Comparison of ENCODE assay signal across 1 cellular context in the genomic region with DNA sequence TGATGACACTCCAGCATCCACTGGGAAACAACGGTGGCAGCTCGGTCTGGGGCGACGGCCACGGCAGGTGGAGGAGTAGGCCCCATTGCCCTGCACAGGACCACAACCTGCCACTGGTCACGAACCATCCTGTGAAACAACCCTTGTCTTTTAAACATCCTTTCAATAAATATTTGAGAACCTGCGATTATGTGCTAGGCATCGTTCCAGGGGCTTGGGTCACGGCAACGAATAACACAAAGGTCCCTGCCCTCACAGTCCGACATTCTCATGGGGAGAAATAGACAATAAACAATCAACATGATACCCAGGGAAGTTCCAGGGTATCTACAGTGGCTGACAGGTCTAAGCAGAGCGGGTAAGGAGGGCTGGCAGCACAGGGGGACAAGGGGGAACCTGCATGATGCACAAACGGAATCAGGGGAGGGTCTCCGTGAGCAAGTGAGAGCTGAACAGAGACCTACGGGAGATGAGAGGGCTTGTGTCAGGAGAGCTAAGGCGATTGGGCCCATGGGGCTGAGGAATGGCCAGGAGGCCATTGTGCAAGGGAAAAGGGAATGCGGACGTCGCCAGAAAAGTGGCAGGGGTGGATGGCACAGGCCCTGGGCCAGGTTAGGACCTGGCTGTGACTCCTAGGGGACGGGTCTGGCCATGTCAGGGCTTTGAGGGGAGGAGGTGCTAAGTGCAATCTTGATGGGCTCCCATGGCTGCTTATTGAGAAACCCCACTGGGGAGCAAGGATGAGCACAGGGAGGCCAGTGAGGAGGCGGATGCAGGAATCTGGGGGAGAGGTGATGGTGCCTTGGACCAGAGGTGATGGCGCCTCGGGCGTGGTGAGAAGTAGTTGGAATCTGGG.
TF ChIP-seq lines count a peak whose summit lies in the region.

No MANE protein-coding gene starts in this region.

TF ChIP-seq in HepG2, 621 proteins besides CTCF, POLR2A, EP300 and RAD21 (continued from another document and continues in another):
- TF ChIP-seq, protein P1, sequence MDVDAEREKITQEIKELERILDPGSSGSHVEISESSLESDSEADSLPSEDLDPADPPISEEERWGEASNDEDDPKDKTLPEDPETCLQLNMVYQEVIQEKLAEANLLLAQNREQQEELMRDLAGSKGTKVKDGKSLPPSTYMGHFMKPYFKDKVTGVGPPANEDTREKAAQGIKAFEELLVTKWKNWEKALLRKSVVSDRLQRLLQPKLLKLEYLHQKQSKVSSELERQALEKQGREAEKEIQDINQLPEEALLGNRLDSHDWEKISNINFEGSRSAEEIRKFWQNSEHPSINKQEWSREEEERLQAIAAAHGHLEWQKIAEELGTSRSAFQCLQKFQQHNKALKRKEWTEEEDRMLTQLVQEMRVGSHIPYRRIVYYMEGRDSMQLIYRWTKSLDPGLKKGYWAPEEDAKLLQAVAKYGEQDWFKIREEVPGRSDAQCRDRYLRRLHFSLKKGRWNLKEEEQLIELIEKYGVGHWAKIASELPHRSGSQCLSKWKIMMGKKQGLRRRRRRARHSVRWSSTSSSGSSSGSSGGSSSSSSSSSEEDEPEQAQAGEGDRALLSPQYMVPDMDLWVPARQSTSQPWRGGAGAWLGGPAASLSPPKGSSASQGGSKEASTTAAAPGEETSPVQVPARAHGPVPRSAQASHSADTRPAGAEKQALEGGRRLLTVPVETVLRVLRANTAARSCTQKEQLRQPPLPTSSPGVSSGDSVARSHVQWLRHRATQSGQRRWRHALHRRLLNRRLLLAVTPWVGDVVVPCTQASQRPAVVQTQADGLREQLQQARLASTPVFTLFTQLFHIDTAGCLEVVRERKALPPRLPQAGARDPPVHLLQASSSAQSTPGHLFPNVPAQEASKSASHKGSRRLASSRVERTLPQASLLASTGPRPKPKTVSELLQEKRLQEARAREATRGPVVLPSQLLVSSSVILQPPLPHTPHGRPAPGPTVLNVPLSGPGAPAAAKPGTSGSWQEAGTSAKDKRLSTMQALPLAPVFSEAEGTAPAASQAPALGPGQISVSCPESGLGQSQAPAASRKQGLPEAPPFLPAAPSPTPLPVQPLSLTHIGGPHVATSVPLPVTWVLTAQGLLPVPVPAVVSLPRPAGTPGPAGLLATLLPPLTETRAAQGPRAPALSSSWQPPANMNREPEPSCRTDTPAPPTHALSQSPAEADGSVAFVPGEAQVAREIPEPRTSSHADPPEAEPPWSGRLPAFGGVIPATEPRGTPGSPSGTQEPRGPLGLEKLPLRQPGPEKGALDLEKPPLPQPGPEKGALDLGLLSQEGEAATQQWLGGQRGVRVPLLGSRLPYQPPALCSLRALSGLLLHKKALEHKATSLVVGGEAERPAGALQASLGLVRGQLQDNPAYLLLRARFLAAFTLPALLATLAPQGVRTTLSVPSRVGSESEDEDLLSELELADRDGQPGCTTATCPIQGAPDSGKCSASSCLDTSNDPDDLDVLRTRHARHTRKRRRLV (CRISPR knock-in tag; IDR thresholded peaks at IDR 0.05) = no peak
- TF ChIP-seq, protein P2, sequence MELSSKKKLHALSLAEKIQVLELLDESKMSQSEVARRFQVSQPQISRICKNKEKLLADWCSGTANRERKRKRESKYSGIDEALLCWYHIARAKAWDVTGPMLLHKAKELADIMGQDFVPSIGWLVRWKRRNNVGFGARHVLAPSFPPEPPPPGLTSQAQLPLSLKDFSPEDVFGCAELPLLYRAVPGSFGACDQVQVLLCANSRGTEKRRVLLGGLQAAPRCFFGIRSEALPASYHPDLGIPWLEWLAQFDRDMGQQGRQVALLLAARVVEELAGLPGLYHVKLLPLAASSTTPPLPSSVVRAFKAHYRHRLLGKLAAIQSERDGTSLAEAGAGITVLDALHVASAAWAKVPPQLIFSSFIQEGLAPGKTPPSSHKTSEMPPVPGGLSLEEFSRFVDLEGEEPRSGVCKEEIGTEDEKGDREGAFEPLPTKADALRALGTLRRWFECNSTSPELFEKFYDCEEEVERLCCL (CRISPR knock-in tag; IDR thresholded peaks at IDR 0.05; ENCODE audit: borderline replicate concordance) = no peak
- TF ChIP-seq NFYB (CRISPR knock-in tag; IDR thresholded peaks at IDR 0.05) (no peak), ZC3H13 (CRISPR knock-in tag; IDR thresholded peaks at IDR 0.05) (no peak), ZC3H4 (CRISPR knock-in tag; IDR thresholded peaks at IDR 0.05; ENCODE audit: borderline replicate concordance) (no peak), ZNF749 (CRISPR knock-in tag; IDR thresholded peaks at IDR 0.05; ENCODE audit: borderline replicate concordance) (no peak), PHF5A (CRISPR knock-in tag; IDR thresholded peaks at IDR 0.05; ENCODE audit: low read depth, unreplicated experiment) (no peak), GATAD2A (CRISPR knock-in tag; IDR thresholded peaks at IDR 0.05) (no peak), KDM6A (CRISPR knock-in tag; IDR thresholded peaks at IDR 0.05; ENCODE audit: low read depth) (no peak), TOPORS (CRISPR knock-in tag; IDR thresholded peaks at IDR 0.05) (no peak), YY1 (IDR thresholded peaks at IDR 0.05; ENCODE audit: insufficient read depth, insufficient replicate concordance, low read depth, low read length) (no peak), REL (CRISPR knock-in tag; conservative IDR thresholded peaks at IDR 0.05) (no peak), PAWR (CRISPR knock-in tag; IDR thresholded peaks at IDR 0.05; ENCODE audit: borderline replicate concordance) (no peak), SMARCE1 (IDR thresholded peaks at IDR 0.05; ENCODE audit: borderline replicate concordance) (no peak), ZNF678 (CRISPR knock-in tag; IDR thresholded peaks at IDR 0.05) (no peak), NR2C2 (CRISPR knock-in tag; IDR thresholded peaks at IDR 0.05; ENCODE audit: borderline replicate concordance) (no peak), ZMAT3 (CRISPR knock-in tag; conservative IDR thresholded peaks at IDR 0.05) (no peak), ZNF292 (CRISPR knock-in tag; IDR thresholded peaks at IDR 0.05; ENCODE audit: borderline replicate concordance, low read depth) (no peak), KLF11 (CRISPR knock-in tag; IDR thresholded peaks at IDR 0.05) (no peak), TAF15 (IDR thresholded peaks at IDR 0.05; ENCODE audit: low read depth, low read length, poor library complexity, severe bottlenecking) (no peak), NFYC (CRISPR knock-in tag; IDR thresholded peaks at IDR 0.05) (no peak), FOXC1 (CRISPR knock-in tag; IDR thresholded peaks at IDR 0.05; ENCODE audit: borderline replicate concordance) (no peak), SUZ12 (IDR thresholded peaks at IDR 0.05; ENCODE audit: low read depth, low read length) (no peak)
- TF ChIP-seq, protein P3, sequence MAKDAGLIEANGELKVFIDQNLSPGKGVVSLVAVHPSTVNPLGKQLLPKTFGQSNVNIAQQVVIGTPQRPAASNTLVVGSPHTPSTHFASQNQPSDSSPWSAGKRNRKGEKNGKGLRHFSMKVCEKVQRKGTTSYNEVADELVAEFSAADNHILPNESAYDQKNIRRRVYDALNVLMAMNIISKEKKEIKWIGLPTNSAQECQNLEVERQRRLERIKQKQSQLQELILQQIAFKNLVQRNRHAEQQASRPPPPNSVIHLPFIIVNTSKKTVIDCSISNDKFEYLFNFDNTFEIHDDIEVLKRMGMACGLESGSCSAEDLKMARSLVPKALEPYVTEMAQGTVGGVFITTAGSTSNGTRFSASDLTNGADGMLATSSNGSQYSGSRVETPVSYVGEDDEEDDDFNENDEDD (CRISPR knock-in tag; IDR thresholded peaks at IDR 0.05; ENCODE audit: borderline replicate concordance) = no peak
- TF ChIP-seq, protein P4, sequence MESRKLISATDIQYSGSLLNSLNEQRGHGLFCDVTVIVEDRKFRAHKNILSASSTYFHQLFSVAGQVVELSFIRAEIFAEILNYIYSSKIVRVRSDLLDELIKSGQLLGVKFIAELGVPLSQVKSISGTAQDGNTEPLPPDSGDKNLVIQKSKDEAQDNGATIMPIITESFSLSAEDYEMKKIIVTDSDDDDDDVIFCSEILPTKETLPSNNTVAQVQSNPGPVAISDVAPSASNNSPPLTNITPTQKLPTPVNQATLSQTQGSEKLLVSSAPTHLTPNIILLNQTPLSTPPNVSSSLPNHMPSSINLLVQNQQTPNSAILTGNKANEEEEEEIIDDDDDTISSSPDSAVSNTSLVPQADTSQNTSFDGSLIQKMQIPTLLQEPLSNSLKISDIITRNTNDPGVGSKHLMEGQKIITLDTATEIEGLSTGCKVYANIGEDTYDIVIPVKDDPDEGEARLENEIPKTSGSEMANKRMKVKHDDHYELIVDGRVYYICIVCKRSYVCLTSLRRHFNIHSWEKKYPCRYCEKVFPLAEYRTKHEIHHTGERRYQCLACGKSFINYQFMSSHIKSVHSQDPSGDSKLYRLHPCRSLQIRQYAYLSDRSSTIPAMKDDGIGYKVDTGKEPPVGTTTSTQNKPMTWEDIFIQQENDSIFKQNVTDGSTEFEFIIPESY (CRISPR knock-in tag; IDR thresholded peaks at IDR 0.05) = no peak
- TF ChIP-seq, protein P5, sequence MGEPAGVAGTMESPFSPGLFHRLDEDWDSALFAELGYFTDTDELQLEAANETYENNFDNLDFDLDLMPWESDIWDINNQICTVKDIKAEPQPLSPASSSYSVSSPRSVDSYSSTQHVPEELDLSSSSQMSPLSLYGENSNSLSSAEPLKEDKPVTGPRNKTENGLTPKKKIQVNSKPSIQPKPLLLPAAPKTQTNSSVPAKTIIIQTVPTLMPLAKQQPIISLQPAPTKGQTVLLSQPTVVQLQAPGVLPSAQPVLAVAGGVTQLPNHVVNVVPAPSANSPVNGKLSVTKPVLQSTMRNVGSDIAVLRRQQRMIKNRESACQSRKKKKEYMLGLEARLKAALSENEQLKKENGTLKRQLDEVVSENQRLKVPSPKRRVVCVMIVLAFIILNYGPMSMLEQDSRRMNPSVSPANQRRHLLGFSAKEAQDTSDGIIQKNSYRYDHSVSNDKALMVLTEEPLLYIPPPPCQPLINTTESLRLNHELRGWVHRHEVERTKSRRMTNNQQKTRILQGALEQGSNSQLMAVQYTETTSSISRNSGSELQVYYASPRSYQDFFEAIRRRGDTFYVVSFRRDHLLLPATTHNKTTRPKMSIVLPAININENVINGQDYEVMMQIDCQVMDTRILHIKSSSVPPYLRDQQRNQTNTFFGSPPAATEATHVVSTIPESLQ (CRISPR knock-in tag; conservative IDR thresholded peaks at IDR 0.05) = no peak
- TF ChIP-seq, protein P6, sequence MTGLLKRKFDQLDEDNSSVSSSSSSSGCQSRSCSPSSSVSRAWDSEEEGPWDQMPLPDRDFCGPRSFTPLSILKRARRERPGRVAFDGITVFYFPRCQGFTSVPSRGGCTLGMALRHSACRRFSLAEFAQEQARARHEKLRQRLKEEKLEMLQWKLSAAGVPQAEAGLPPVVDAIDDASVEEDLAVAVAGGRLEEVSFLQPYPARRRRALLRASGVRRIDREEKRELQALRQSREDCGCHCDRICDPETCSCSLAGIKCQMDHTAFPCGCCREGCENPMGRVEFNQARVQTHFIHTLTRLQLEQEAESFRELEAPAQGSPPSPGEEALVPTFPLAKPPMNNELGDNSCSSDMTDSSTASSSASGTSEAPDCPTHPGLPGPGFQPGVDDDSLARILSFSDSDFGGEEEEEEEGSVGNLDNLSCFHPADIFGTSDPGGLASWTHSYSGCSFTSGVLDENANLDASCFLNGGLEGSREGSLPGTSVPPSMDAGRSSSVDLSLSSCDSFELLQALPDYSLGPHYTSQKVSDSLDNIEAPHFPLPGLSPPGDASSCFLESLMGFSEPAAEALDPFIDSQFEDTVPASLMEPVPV (CRISPR knock-in tag; IDR thresholded peaks at IDR 0.05) = no peak
- TF ChIP-seq, protein P7, sequence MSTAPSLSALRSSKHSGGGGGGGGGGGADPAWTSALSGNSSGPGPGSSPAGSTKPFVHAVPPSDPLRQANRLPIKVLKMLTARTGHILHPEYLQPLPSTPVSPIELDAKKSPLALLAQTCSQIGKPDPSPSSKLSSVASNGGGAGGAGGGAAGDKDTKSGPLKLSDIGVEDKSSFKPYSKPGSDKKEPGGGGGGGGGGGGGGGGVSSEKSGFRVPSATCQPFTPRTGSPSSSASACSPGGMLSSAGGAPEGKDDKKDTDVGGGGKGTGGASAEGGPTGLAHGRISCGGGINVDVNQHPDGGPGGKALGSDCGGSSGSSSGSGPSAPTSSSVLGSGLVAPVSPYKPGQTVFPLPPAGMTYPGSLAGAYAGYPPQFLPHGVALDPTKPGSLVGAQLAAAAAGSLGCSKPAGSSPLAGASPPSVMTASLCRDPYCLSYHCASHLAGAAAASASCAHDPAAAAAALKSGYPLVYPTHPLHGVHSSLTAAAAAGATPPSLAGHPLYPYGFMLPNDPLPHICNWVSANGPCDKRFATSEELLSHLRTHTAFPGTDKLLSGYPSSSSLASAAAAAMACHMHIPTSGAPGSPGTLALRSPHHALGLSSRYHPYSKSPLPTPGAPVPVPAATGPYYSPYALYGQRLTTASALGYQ (CRISPR knock-in tag; IDR thresholded peaks at IDR 0.05) = no peak
- TF ChIP-seq, protein P8, sequence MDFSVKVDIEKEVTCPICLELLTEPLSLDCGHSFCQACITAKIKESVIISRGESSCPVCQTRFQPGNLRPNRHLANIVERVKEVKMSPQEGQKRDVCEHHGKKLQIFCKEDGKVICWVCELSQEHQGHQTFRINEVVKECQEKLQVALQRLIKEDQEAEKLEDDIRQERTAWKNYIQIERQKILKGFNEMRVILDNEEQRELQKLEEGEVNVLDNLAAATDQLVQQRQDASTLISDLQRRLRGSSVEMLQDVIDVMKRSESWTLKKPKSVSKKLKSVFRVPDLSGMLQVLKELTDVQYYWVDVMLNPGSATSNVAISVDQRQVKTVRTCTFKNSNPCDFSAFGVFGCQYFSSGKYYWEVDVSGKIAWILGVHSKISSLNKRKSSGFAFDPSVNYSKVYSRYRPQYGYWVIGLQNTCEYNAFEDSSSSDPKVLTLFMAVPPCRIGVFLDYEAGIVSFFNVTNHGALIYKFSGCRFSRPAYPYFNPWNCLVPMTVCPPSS (IDR thresholded peaks at IDR 0.05) = no peak
- TF ChIP-seq, protein P9, sequence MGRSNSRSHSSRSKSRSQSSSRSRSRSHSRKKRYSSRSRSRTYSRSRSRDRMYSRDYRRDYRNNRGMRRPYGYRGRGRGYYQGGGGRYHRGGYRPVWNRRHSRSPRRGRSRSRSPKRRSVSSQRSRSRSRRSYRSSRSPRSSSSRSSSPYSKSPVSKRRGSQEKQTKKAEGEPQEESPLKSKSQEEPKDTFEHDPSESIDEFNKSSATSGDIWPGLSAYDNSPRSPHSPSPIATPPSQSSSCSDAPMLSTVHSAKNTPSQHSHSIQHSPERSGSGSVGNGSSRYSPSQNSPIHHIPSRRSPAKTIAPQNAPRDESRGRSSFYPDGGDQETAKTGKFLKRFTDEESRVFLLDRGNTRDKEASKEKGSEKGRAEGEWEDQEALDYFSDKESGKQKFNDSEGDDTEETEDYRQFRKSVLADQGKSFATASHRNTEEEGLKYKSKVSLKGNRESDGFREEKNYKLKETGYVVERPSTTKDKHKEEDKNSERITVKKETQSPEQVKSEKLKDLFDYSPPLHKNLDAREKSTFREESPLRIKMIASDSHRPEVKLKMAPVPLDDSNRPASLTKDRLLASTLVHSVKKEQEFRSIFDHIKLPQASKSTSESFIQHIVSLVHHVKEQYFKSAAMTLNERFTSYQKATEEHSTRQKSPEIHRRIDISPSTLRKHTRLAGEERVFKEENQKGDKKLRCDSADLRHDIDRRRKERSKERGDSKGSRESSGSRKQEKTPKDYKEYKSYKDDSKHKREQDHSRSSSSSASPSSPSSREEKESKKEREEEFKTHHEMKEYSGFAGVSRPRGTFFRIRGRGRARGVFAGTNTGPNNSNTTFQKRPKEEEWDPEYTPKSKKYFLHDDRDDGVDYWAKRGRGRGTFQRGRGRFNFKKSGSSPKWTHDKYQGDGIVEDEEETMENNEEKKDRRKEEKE (IDR thresholded peaks at IDR 0.05) = no peak
